16 cellular contexts compared by ENCODE assay signal in the genomic region with DNA sequence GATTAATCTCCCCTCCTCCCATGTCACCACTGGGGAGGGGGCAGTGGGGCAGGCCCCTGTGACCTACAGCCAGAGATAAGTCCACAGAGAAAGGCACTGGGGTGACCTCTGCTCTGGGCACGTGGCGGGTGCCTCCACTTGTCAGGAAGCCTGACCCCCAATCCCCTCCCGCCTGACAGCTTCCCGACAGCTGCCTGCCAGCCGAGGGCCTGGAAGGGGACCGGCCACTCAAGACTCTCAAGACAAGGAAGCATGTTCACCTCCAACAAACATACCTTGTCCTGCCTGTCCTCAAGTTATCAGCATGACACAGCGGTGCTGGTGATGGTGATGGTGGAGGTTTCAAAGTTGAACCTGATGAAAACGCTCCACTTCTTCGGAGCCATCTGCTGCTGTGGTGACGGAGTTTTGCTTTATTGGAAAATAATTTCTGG. TPM values are rescaled to one million over a fixed set of nuclear protein-coding genes. Genes with fewer than 3 reads are reported as not detected.
DNase-seq lines count a peak whose midpoint lies in the region; ATAC-seq and TF ChIP-seq lines count a peak whose summit lies in the region.
"Had no signal": no experiment of that assay in that cellular context is flagged by ENCODE, and none has a peak within 500 bp of the region (broad histone marks: within the 10 kb centered on the region; RNA-seq: fewer than 3 reads in every experiment).

No MANE protein-coding gene starts in this region.

- peak overlapping the region in 1 of 8 donors; percentile 57 for H3K4me3 Mint-ChIP-seq in CD4-positive, alpha-beta memory T cell
- peak overlapping the region in 1 of 10 donors; percentile 83 for H3K4me3 Mint-ChIP-seq in naive thymus-derived CD4-positive, alpha-beta T cell

- H3K27me3 Mint-ChIP-seq in CD4-positive, alpha-beta memory T cell, result no peaks in the 10 kb centered on the region
- H3K27me3 Mint-ChIP-seq in naive thymus-derived CD4-positive, alpha-beta T cell, result no peaks in the 10 kb centered on the region

- H3K27ac ChIP-seq in A673 (ENCODE audit: low read depth, low read length, poor library complexity, severe bottlenecking) (peak overlapping the region; percentile 37), ascending aorta (peak overlapping the region; percentile 90), caudate nucleus (ENCODE audit: low read depth, low read length) (no peak overlapping the region)
- peak overlapping the region; percentile 68 for H3K27ac ChIP-seq in CD4-positive, alpha-beta memory T cell (ENCODE audit: low read depth, low read length)
- H3K27ac ChIP-seq in naive thymus-derived CD4-positive, alpha-beta T cell (ENCODE audit: low read depth, low read length), result peak overlapping the region; percentile 85

- CTCF ChIA-PET in A673 (lab: Charles Lee), result no interaction called here
- CTCF ChIA-PET in CD4-positive, alpha-beta memory T cell (lab: Charles Lee; ENCODE audit: partially characterized antibody), result interaction anchor here (4.1 to 11.5 kb wide), 2 partner anchors 35 to 183 kb away, joined by 40 to 236 read pairs; no protein-coding TSS in a partner anchor
- CTCF ChIA-PET in naive thymus-derived CD4-positive, alpha-beta T cell (lab: Charles Lee), result interaction anchor here (3.4 kb wide), 1 partner anchor 183 kb away, joined by 78 read pairs; no protein-coding TSS in a partner anchor

- ATAC-seq in naive thymus-derived CD4-positive, alpha-beta T cell, result no peak
- ATAC-seq: activated T-cell treated with anti-CD3 and anti-CD28 coated beads, Interleukin-2, amount 50 U/mL, for 4 hours had no signal

- intact Hi-C loops in A673 (cut with micrococcal nuclease; ENCODE audit: unreplicated experiment) (loop anchor here (5.0 to 10.0 kb wide), 2 partner anchors 117 to 350 kb away; no protein-coding TSS in a partner anchor), ascending aorta (cut with DNase I) (loop anchor here (2.0 to 5.0 kb wide), 3 partner anchors 37 to 349 kb away; no protein-coding TSS in a partner anchor)
- intact Hi-C loops in CD4-positive, alpha-beta memory T cell (cut with micrococcal nuclease), result loop anchor here (5.0 kb wide), 2 partner anchors 65 to 330 kb away; a partner anchor contains a TSS
- intact Hi-C loops in naive thymus-derived CD4-positive, alpha-beta T cell (cut with micrococcal nuclease), result loop anchor here (5.0 to 10.0 kb wide), 2 partner anchors 447 to 590 kb away; no protein-coding TSS in a partner anchor

- POLR2A ChIA-PET in A673 (lab: Charles Lee; ENCODE audit: low non-redundant PET), result interaction anchor here (0.6 kb wide), 1 partner anchor 97 kb away, joined by 4 read pairs; no protein-coding TSS in a partner anchor
- POLR2A ChIA-PET in CD4-positive, alpha-beta memory T cell (lab: Charles Lee; ENCODE audit: partially characterized antibody), result interaction anchor here (1.2 to 5.2 kb wide), 4 partner anchors 10 to 183 kb away, joined by 3 to 78 read pairs (median 36); a partner anchor contains a TSS
- POLR2A ChIA-PET in naive thymus-derived CD4-positive, alpha-beta T cell (lab: Charles Lee), result interaction anchor here (0.7 to 4.7 kb wide), 7 partner anchors 8 to 194 kb away, joined by 3 to 47 read pairs (median 7); a partner anchor contains a TSS

- peaks cover 7 to 37% (median 19%) of the 10 kb centered on the region in 4 donors for H3K4me1 Mint-ChIP-seq in CD4-positive, alpha-beta memory T cell
- peaks cover 13 to 24% (median 20%) of the 10 kb centered on the region in 7 donors for H3K4me1 Mint-ChIP-seq in naive thymus-derived CD4-positive, alpha-beta T cell

- no peaks in the 10 kb centered on the region for H3K9me3 Mint-ChIP-seq in CD4-positive, alpha-beta memory T cell
- H3K9me3 Mint-ChIP-seq in naive thymus-derived CD4-positive, alpha-beta T cell, result no peaks in the 10 kb centered on the region
- H3K9me3 Mint-ChIP-seq: activated T-cell treated with anti-CD3 and anti-CD28 coated beads, Interleukin-2, amount 50 U/mL, for 4 hours had no signal

- TF ChIP-seq CTCF in A673 (conservative IDR thresholded peaks at IDR 0.05; ENCODE audit: low read depth, low read length), result no peak
- no peak for TF ChIP-seq CTCF in ascending aorta (IDR thresholded peaks at IDR 0.05)

- DNase-seq in A673 (ENCODE audit: low spot score) (no peak), ascending aorta (ENCODE audit: low spot score in 2 of 2) (no peak), caudate nucleus (lab: John Stamatoyannopoulos, UW) (no peak), NCI-H1105 (lab: John Stamatoyannopoulos, UW) (no peak), HUDEP-2 (lab: John Stamatoyannopoulos, UW; ENCODE audit: unreplicated experiment in 76 of 76) (no peak), NCI-H187 treated with DMSO at 0.1 percent for 48 hours (lab: John Stamatoyannopoulos, UW) (no peak)
- DNase-seq in CD4-positive, alpha-beta memory T cell, result no peak
- no peak for DNase-seq in naive thymus-derived CD4-positive, alpha-beta T cell
- DNase-seq: activated CD4-positive, CD25-positive, alpha-beta regulatory T cell treated with anti-CD3 and anti-CD28 coated beads, Interleukin-2, amount 50 U/mL, for 72 hours; activated T-cell treated with anti-CD3 and anti-CD28 coated beads, Interleukin-2, amount 50 U/mL, for 4 hours; adrenal gland; NCI-H2029; NCI-H524; SHP77 treated with DMSO at 0.1 percent for 48 hours; stimulated activated CD4-positive, alpha-beta T cell treated with anti-CD3 and anti-CD28 coated beads, Interleukin-2, amount 100 ng/mL, for 48 hours had no signal

- H3K27me3 ChIP-seq in A673 (replicated peaks; ENCODE audit: insufficient read depth, low read depth, low read length, poor library complexity), result no peaks in the 10 kb centered on the region
- no peaks in the 10 kb centered on the region for H3K27me3 ChIP-seq in CD4-positive, alpha-beta memory T cell (ENCODE audit: insufficient read depth, low read length)
- H3K27me3 ChIP-seq in ascending aorta, result no peaks in the 10 kb centered on the region
- H3K27me3 ChIP-seq in naive thymus-derived CD4-positive, alpha-beta T cell (ENCODE audit: control insufficient read depth in 2 of 2, insufficient read depth in 2 of 2, low read length in 2 of 2), result no peaks in the 10 kb centered on the region
- H3K27me3 ChIP-seq: adrenal gland, pancreas had no signal

- H3K27ac Mint-ChIP-seq in CD4-positive, alpha-beta memory T cell, result peak overlapping the region; percentile 29 to 89 (median 62)
- peak overlapping the region in 8 of 9 donors; percentile 46 to 94 (median 78) for H3K27ac Mint-ChIP-seq in naive thymus-derived CD4-positive, alpha-beta T cell

- H3K36me3 ChIP-seq in A673 (ENCODE audit: insufficient read depth, low read length, poor library complexity, severe bottlenecking), result no peaks in the 10 kb centered on the region
- H3K36me3 ChIP-seq in CD4-positive, alpha-beta memory T cell (ENCODE audit: insufficient read depth, low read length), result no peaks in the 10 kb centered on the region
- H3K36me3 ChIP-seq in ascending aorta, result no peaks in the 10 kb centered on the region
- no peaks in the 10 kb centered on the region for H3K36me3 ChIP-seq in naive thymus-derived CD4-positive, alpha-beta T cell (ENCODE audit: control insufficient read depth in 2 of 3, insufficient read depth in 3 of 3, low read length in 3 of 3)
- H3K36me3 ChIP-seq: adrenal gland, pancreas had no signal

- BruUV-seq in A673 (replicated peaks; lab: Mats Ljungman, UMichigan), result no TSS peak

- H3K4me1 ChIP-seq in A673 (ENCODE audit: insufficient read depth, low read length, poor library complexity, severe bottlenecking) (peaks cover 24% of the 10 kb centered on the region), ascending aorta (peaks cover 15 to 40% of the 10 kb centered on the region in 2 donors)
- peaks cover 52% of the 10 kb centered on the region for H3K4me1 ChIP-seq in CD4-positive, alpha-beta memory T cell (ENCODE audit: insufficient read depth, low read length)
- H3K4me1 ChIP-seq in naive thymus-derived CD4-positive, alpha-beta T cell (ENCODE audit: control insufficient read depth in 2 of 2, insufficient read depth in 2 of 2, low read length in 2 of 2), result peaks cover 22 to 30% of the 10 kb centered on the region in 2 donors

- no peak overlapping the region for H3K4me3 ChIP-seq in A673 (ENCODE audit: low read depth, low read length, poor library complexity, severe bottlenecking)
- H3K4me3 ChIP-seq in CD4-positive, alpha-beta memory T cell (ENCODE audit: low read length in 2 of 2), result no peak overlapping the region
- no peak overlapping the region for H3K4me3 ChIP-seq in ascending aorta
- H3K4me3 ChIP-seq in naive thymus-derived CD4-positive, alpha-beta T cell (ENCODE audit: low read length), result no peak overlapping the region
- H3K4me3 ChIP-seq: adrenal gland had no signal

- no peaks in the 10 kb centered on the region for H3K9me3 ChIP-seq in A673 (ENCODE audit: low read depth, low read length, poor library complexity, severe bottlenecking)
- no peaks in the 10 kb centered on the region for H3K9me3 ChIP-seq in CD4-positive, alpha-beta memory T cell (ENCODE audit: control insufficient read depth in 1 of 2, low read length in 2 of 2)
- H3K9me3 ChIP-seq in ascending aorta, result no peaks in the 10 kb centered on the region
- H3K9me3 ChIP-seq in naive thymus-derived CD4-positive, alpha-beta T cell (ENCODE audit: control insufficient read depth in 2 of 3, low read length in 3 of 3), result no peaks in the 10 kb centered on the region
- H3K9me3 ChIP-seq: adrenal gland, pancreas had no signal

- peaks cover 0 to 2% of the 10 kb centered on the region in 2 donors for H3K36me3 Mint-ChIP-seq in CD4-positive, alpha-beta memory T cell
- no peaks in the 10 kb centered on the region for H3K36me3 Mint-ChIP-seq in naive thymus-derived CD4-positive, alpha-beta T cell

RNA-seq across cellular contexts. Expression of a gene that starts 3.2 kb away (rescaled TPM):
- 114 and 119 TPM in 2 replicates for total RNA-seq in A673 (2021)
- 10 to 100 TPM; 38.4 to 40.8 TPM for total RNA-seq in CD4-positive, alpha-beta memory T cell
- 10 to 100 TPM; 54.2 to 58.9 TPM for polyA plus RNA-seq in CD4-positive, alpha-beta memory T cell
- total RNA-seq in ascending aorta, result 38.3 TPM
- total RNA-seq in naive thymus-derived CD4-positive, alpha-beta T cell, result 10 to 100 TPM; 43.2 to 56.2 (median 48.8) TPM
- polyA plus RNA-seq in naive thymus-derived CD4-positive, alpha-beta T cell, result 10 to 100 TPM; 55.9 to 77.0 TPM

RNA-seq across cellular contexts. Expression of a gene that starts 30.4 kb away (rescaled TPM):
- 84.9 and 88.1 TPM in 2 replicates for total RNA-seq in A673 (2021)
- 100 to 1,000 TPM in 1 of 2 experiments, 10 to 100 TPM in 1; 96.1 to 104 TPM for total RNA-seq in CD4-positive, alpha-beta memory T cell
- polyA plus RNA-seq in CD4-positive, alpha-beta memory T cell, result under 1 TPM; 0.08 to 0.86 TPM
- total RNA-seq in ascending aorta, result 139 TPM
- 100 to 1,000 TPM in 2 of 5 experiments, 10 to 100 TPM in 3; 63.4 to 278 (median 97.9) TPM for total RNA-seq in naive thymus-derived CD4-positive, alpha-beta T cell
- under 1 TPM; 0.61 to 0.92 TPM for polyA plus RNA-seq in naive thymus-derived CD4-positive, alpha-beta T cell
